In genomic region chr22:37848587-37849088, GRCh38 we compare ENCODE assay signal across 8 cellular contexts. TPM values are rescaled to one million over a fixed set of nuclear protein-coding genes. Genes with fewer than 3 reads are reported as not detected.
A peak's percentile ranks its signal among the peaks of the same experiment; 100 is the strongest.
DNase-seq lines count a peak whose midpoint lies in the region; ATAC-seq lines count a peak whose summit lies in the region.

No MANE protein-coding gene starts in this region.

- H3K9me3 Mint-ChIP-seq in activated naive CD8-positive, alpha-beta T cell (ENCODE audit: low read depth) = peaks cover 3% of the 10 kb centered on the region

- no peaks in the 10 kb centered on the region for H3K9me3 ChIP-seq in iPS-18c (ENCODE audit: control insufficient read depth, insufficient read depth, low read length)

- peak overlapping the region; percentile 99 for H3K27ac Mint-ChIP-seq in activated naive CD8-positive, alpha-beta T cell

- H3K36me3 Mint-ChIP-seq in activated naive CD8-positive, alpha-beta T cell = peaks cover 3% of the 10 kb centered on the region

- intact Hi-C loops in sciatic nerve (cut with DNase I) = no loop called here

- H3K4me3 ChIP-seq in iPS-18c (ENCODE audit: insufficient read depth, low read depth, low read length) = peak overlapping the region; percentile 100

- peak overlapping the region; percentile 92 for H3K4me3 Mint-ChIP-seq in activated naive CD8-positive, alpha-beta T cell

- ATAC-seq in GM19452 (IDR thresholded peaks at IDR 0.05; ENCODE audit: unreplicated experiment) (no peak), sciatic nerve (no peak)

- no peaks in the 10 kb centered on the region for H3K27me3 Mint-ChIP-seq in activated naive CD8-positive, alpha-beta T cell

- DNase-seq in CMK (ENCODE audit: low read depth) (peak; percentile 22), LHCN-M2 (ENCODE audit: low read depth) (peak; percentile 31), sciatic nerve (ENCODE audit: low spot score) (no peak), MV-4-11 (lab: John Stamatoyannopoulos, UW) (no peak)
- DNase-seq in stimulated activated CD8-positive, alpha-beta memory T cell treated with anti-CD3 and anti-CD28 coated beads, Interleukin-4, amount 100 ng/mL, for 48 hours = peak; percentile 44

- H3K4me1 Mint-ChIP-seq in activated naive CD8-positive, alpha-beta T cell (ENCODE audit: low read depth) = peaks cover 39% of the 10 kb centered on the region

RNA-seq across cellular contexts. Expression of gene EIF3L, which starts 0.6 kb away (rescaled TPM):
- total RNA-seq in LHCN-M2 (2014; rRNA removed) = 311 and 345 TPM in 2 replicates
- 623 TPM for polyA plus RNA-seq in LHCN-M2 (2012)
- 315 TPM for total RNA-seq in sciatic nerve

RNA-seq across cellular contexts. Expression of gene ANKRD54, which starts 4.5 kb away (rescaled TPM):
- total RNA-seq in LHCN-M2 (2014; rRNA removed) (49.5 and 55.0 TPM in 2 replicates), sciatic nerve (17.3 TPM)
- polyA plus RNA-seq in LHCN-M2 (2012) = 24.3 TPM

RNA-seq across cellular contexts. Expression of gene GALR3, which starts 25.5 kb away (rescaled TPM):
- not detected in 2 replicates for total RNA-seq in LHCN-M2 (2014; rRNA removed)
- polyA plus RNA-seq in LHCN-M2 (2012) = not detected
- not detected for total RNA-seq in sciatic nerve

RNA-seq across cellular contexts. Expression of gene GCAT, which starts 40.9 kb away (rescaled TPM):
- total RNA-seq in LHCN-M2 (2014; rRNA removed) (21.2 and 23.4 TPM in 2 replicates), sciatic nerve (7.6 TPM)
- 23.9 TPM for polyA plus RNA-seq in LHCN-M2 (2012)

RNA-seq across cellular contexts. Expression of gene MICALL1, which starts 57.5 kb away (rescaled TPM):
- total RNA-seq in LHCN-M2 (2014; rRNA removed) (52.0 and 54.6 TPM in 2 replicates), sciatic nerve (30.4 TPM)
- 44.3 TPM for polyA plus RNA-seq in LHCN-M2 (2012)

Comparison
In these comparisons a context has a peak if more than half of its experiments do, and no peak if none do; other contexts are left out.
1. DNase-seq: peak in CMK (single experiment), LHCN-M2 (single experiment) and stimulated activated CD8-positive, alpha-beta memory T cell treated with anti-CD3 and anti-CD28 coated beads, Interleukin-4, amount 100 ng/mL, for 48 hours (single experiment); none in sciatic nerve (single experiment) and MV-4-11 (single experiment).